5 cellular contexts compared by ENCODE assay signal in genomic region chr2:147774805-147775204, GRCh38.
"Had no signal": no experiment of that assay in that cellular context is flagged by ENCODE, and none has a peak within 500 bp of the region (broad histone marks: within the 10 kb centered on the region; RNA-seq: fewer than 3 reads in every experiment).

No MANE protein-coding gene starts in this region.

- DNase-seq: GM23248, GOT3, H7, KG1 had no signal

- H3K27ac ChIP-seq: GM23248 had no signal

- H3K9me3 ChIP-seq: HAP-1 had no signal

- H3K36me3 ChIP-seq: HAP-1 had no signal

- H3K4me3 ChIP-seq: GM23248, HAP-1 had no signal
